26 cellular contexts compared by ENCODE assay signal in the genomic region with DNA sequence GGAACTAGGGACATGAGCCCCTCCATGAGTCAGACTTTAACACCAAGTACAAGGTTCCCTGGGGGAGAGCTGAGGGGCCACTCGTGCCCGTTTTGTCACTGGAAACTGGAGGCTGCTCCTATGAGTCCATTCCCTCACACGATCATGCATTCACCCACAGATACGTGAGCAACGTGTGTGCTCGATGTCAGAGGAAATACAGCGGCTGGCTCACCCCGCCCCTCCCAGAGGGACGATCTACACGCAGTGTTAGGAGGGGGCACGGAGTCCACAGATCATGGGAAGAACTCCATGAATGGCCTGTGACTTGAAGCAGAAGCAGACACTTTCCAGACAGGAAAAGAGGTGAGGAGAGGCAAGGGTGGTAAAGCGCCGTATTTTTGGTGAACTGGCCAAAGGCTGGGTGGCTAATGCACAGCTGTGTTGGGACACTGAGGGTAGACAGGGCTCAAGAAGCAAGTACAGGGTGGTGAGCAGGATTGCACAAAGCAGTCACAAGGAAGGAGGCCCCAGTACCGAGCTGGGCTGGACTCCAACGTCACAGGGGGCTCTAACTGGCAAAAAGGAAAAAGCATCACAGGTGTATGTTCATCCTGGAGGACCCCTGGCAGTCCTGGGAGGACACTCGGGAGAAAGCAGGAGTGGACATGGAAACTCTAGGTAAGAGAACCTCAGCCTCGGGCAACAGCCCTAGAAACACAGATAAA. TPM values are rescaled to one million over a fixed set of nuclear protein-coding genes. Genes with fewer than 3 reads are reported as not detected.
DNase-seq lines count a peak whose midpoint lies in the region; ATAC-seq, FAIRE-seq and TF ChIP-seq lines count a peak whose summit lies in the region.
"Had no signal": no experiment of that assay in that cellular context is flagged by ENCODE, and none has a peak within 500 bp of the region (broad histone marks: within the 10 kb centered on the region; RNA-seq: fewer than 3 reads in every experiment).

No MANE protein-coding gene starts in this region.

- H2AK5ac ChIP-seq in H1 (ENCODE audit: low read depth, low read length) (no peak overlapping the region), neuronal stem cell (ENCODE audit: low read depth, low read length) (peak overlapping the region; percentile 39)

- H4K20me1 ChIP-seq in mammary epithelial cell (ENCODE audit: insufficient read depth, low read length) (no peaks in the 10 kb centered on the region), H1 (replicated peaks in 1 of 2; ENCODE audit: control insufficient read depth in 1 of 2, insufficient read depth in 2 of 2, low read length in 2 of 2) (peaks cover 2 to 10% of the 10 kb centered on the region in 2 experiments), Karpas-422 (ENCODE audit: insufficient read depth, low read depth, low read length) (0 out of 2 replicates have a peak, but pooled peaks cover 11% of the 10 kb centered on the region)

- CTCF ChIA-PET in MCF 10A (lab: Yijun Ruan, JAX), result interaction anchor here (0.6 kb wide), 1 partner anchor 51 kb away, joined by 3 read pairs; no protein-coding TSS in a partner anchor
- CTCF ChIA-PET in mammary epithelial cell (lab: Charles Lee; ENCODE audit: low non-redundant PET), result no interaction called here
- CTCF ChIA-PET in H1 (lab: Charles Lee; ENCODE audit: partially characterized antibody), result interaction anchor here (0.6 kb wide), 1 partner anchor 173 kb away, joined by 3 read pairs; no protein-coding TSS in a partner anchor

- H3K9ac ChIP-seq in mammary epithelial cell (ENCODE audit: insufficient read depth, low read length) (no peak overlapping the region), H1 (replicated peaks in 1 of 4; ENCODE audit: extremely low read depth in 1 of 4, low read depth in 3 of 4, low read length in 3 of 4) (no peak overlapping the region), neuronal stem cell (ENCODE audit: low read depth, low read length, poor library complexity) (no peak overlapping the region), Karpas-422 (ENCODE audit: low read length) (no peak overlapping the region)

- H3K9me3 Mint-ChIP-seq in MCF 10A (ENCODE audit: unreplicated experiment), result no peaks in the 10 kb centered on the region
- H3K9me3 Mint-ChIP-seq: activated T-cell treated with anti-CD3 and anti-CD28 coated beads, Interleukin-2, amount 50 U/mL, for 24 hours; nephron progenitor cell; type B pancreatic cell had no signal

- H3K4ac ChIP-seq in H1 (replicated peaks; ENCODE audit: insufficient read length, low read depth, low read length) (no peak overlapping the region), neuronal stem cell (ENCODE audit: low read length) (no peak overlapping the region)

- H2BK12ac ChIP-seq in H1 (ENCODE audit: low read depth, low read length), result no peak overlapping the region
- H2BK12ac ChIP-seq in neuronal stem cell (ENCODE audit: low read length), result no peak overlapping the region

- no peak overlapping the region for H3K4me3 Mint-ChIP-seq in MCF 10A (ENCODE audit: unreplicated experiment)
- H3K4me3 Mint-ChIP-seq: activated CD8-positive, alpha-beta T cell treated with anti-CD3 and anti-CD28 coated beads, Interleukin-2, amount 10 ng/mL, durations not matched to agents 7 days and 5 days; activated T-cell treated with anti-CD3 and anti-CD28 coated beads, Interleukin-2, amount 50 U/mL, for 24 hours; T-helper 17 cell had no signal

- H3K9me2 ChIP-seq in Karpas-422 (replicated peaks; ENCODE audit: insufficient read depth, low read length), result no peaks in the 10 kb centered on the region

- H4K8ac ChIP-seq in H1 (ENCODE audit: extremely low read depth, insufficient read depth, low read length) (peak overlapping the region; percentile 36; the same call in 1 of the 2 replicates), neuronal stem cell (ENCODE audit: low read depth, low read length) (no peak overlapping the region)

- H2BK120ac ChIP-seq in H1 (replicated peaks; ENCODE audit: low read depth, low read length), result no peak overlapping the region
- no peak overlapping the region for H2BK120ac ChIP-seq in neuronal stem cell (ENCODE audit: low read depth, low read length)

- in situ Hi-C loops in mammary epithelial cell (cut with MboI; ENCODE audit: low sequenced_read_pairs in 2 of 2), result no loop called here

- H3K27ac ChIP-seq in mammary epithelial cell (ENCODE audit: insufficient read depth, low read depth, low read length) (no peak overlapping the region), H1 (ENCODE audit: low read depth, low read length) (no peak overlapping the region), neuronal stem cell (replicated peaks; ENCODE audit: low read length) (no peak overlapping the region), Karpas-422 (ENCODE audit: low read length) (no peak overlapping the region)
- H3K27ac ChIP-seq: gastroesophageal sphincter, psoas muscle had no signal

- peaks cover 13% of the 10 kb centered on the region for H3K4me1 ChIP-seq in mammary epithelial cell (ENCODE audit: insufficient read depth, low read length)
- H3K4me1 ChIP-seq in H1 (replicated peaks in 1 of 4; ENCODE audit: control insufficient read depth in 3 of 4, insufficient read depth in 4 of 4, low read length in 3 of 4), result peaks cover 12 to 28% (median 21%) of the 10 kb centered on the region in 4 experiments
- H3K4me1 ChIP-seq in neuronal stem cell (ENCODE audit: control insufficient read depth in 2 of 2, insufficient read depth in 1 of 2, low read depth in 1 of 2, low read length in 2 of 2), result peaks cover 3 to 20% of the 10 kb centered on the region in 2 donors
- H3K4me1 ChIP-seq in Karpas-422 (ENCODE audit: low read length), result peaks cover 21% of the 10 kb centered on the region
- H3K4me1 ChIP-seq: BE2C, psoas muscle had no signal

- H3K27me3 ChIP-seq in mammary epithelial cell (ENCODE audit: insufficient read depth, low read length) (no peaks in the 10 kb centered on the region), H1 (replicated peaks in 1 of 4; ENCODE audit: control insufficient read depth in 3 of 4, extremely low read depth in 1 of 4, insufficient read depth in 3 of 4, low read length in 3 of 4) (peaks cover 0 to 14% (median 12%) of the 10 kb centered on the region in 4 experiments; a peak in 5 of 7 replicates), neuronal stem cell (ENCODE audit: control insufficient read depth in 3 of 3, insufficient read depth in 3 of 3, low read depth in 1 of 3, low read length in 3 of 3) (peaks cover 0 to 3% (median 0%) of the 10 kb centered on the region in 3 experiments), Karpas-422 (ENCODE audit: low read length) (no peaks in the 10 kb centered on the region)

- POLR2A ChIA-PET in MCF 10A (lab: Yijun Ruan, JAX) (interaction anchor here (0.5 kb wide), 1 partner anchor 17 kb away, joined by 3 read pairs; no protein-coding TSS in a partner anchor), H1 (lab: Charles Lee; ENCODE audit: partially characterized antibody) (no interaction called here)

- H3K18ac ChIP-seq in H1 (ENCODE audit: extremely low read depth, low read length) (no peak overlapping the region), neuronal stem cell (ENCODE audit: low read length) (peak overlapping the region; percentile 39)

- peak overlapping the region; percentile 13 for H3K27ac Mint-ChIP-seq in MCF 10A (ENCODE audit: low read depth, unreplicated experiment)
- H3K27ac Mint-ChIP-seq: activated CD8-positive, alpha-beta T cell treated with anti-CD3 and anti-CD28 coated beads, Interleukin-2, amount 10 ng/mL, durations not matched to agents 7 days and 5 days; activated T-cell treated with anti-CD3 and anti-CD28 coated beads, Interleukin-2, amount 50 U/mL, for 24 hours; T-helper 17 cell had no signal

- H2BK15ac ChIP-seq in H1 (ENCODE audit: low read length) (no peak overlapping the region), neuronal stem cell (ENCODE audit: low read length) (no peak overlapping the region)

- H3K36me3 Mint-ChIP-seq in MCF 10A (ENCODE audit: insufficient read depth, unreplicated experiment), result peaks cover 18% of the 10 kb centered on the region

- H2BK20ac ChIP-seq in H1 (ENCODE audit: low read length), result no peak overlapping the region

- intact Hi-C loops in MCF 10A (cut with micrococcal nuclease) (no loop called here), mammary epithelial cell (cut with micrococcal nuclease) (no loop called here)

- no TSS peak for BruUV-seq in MCF 10A (replicated peaks; lab: Mats Ljungman, UMichigan)
- BruUV-seq in mammary epithelial cell (replicated peaks; lab: Mats Ljungman, UMichigan), result no TSS peak

- ATAC-seq in HG03135 (IDR thresholded peaks at IDR 0.05; ENCODE audit: unreplicated experiment) (no peak), HG02678 (IDR thresholded peaks at IDR 0.05; ENCODE audit: unreplicated experiment) (no peak)
- ATAC-seq: activated CD8-positive, alpha-beta T cell treated with anti-CD3 and anti-CD28 coated beads, Interleukin-2, amount 10 ng/mL, durations not matched to agents 7 days and 5 days; gastroesophageal sphincter; psoas muscle; T-helper 17 cell had no signal

- no peaks in the 10 kb centered on the region for H3K27me3 Mint-ChIP-seq in MCF 10A (ENCODE audit: insufficient read depth, unreplicated experiment)
- H3K27me3 Mint-ChIP-seq: T-helper 17 cell had no signal

- no peak for DNase-seq in MCF 10A (ENCODE audit: unreplicated experiment)
- DNase-seq in mammary epithelial cell, result no peak
- DNase-seq in H1 (ENCODE audit: low read depth in 1 of 2, low spot score in 2 of 2), result no peak
- DNase-seq in neuronal stem cell (ENCODE audit: low spot score), result no peak
- no peak for DNase-seq in Karpas-422
- no peak for DNase-seq in amygdala (lab: John Stamatoyannopoulos, UW)
- DNase-seq: 8988T; activated CD8-positive, alpha-beta T cell treated with anti-CD3 and anti-CD28 coated beads, Interleukin-2, amount 10 ng/mL, durations not matched to agents 7 days and 5 days; activated naive CD4-positive, alpha-beta T cell; activated T-cell treated with anti-CD3 and anti-CD28 coated beads, Interleukin-2, amount 50 U/mL, for 24 hours; BE2C; NCI-H1417; NCI-H2107; NCI-H524 treated with DMSO at 0.1 percent for 48 hours; nephron progenitor cell; psoas muscle; SHP77 treated with DMSO at 0.1 percent for 48 hours; stimulated activated CD4-positive, alpha-beta T cell treated with anti-CD3 and anti-CD28 coated beads, Interleukin-4, amount 100 ng/mL, for 1 hour; stomach; T-helper 17 cell had no signal

- H3K14ac ChIP-seq in H1 (ENCODE audit: insufficient read length), result no peak overlapping the region
- H3K14ac ChIP-seq in neuronal stem cell (ENCODE audit: low read length), result no peak overlapping the region

- H3K23ac ChIP-seq in H1 (ENCODE audit: insufficient read length) (no peak overlapping the region), neuronal stem cell (ENCODE audit: low read depth, low read length, poor library complexity) (no peak overlapping the region)

- H3K79me2 ChIP-seq in mammary epithelial cell (ENCODE audit: insufficient read depth, low read length), result peaks cover 9% of the 10 kb centered on the region
- peaks cover 0 to 2% of the 10 kb centered on the region in 2 experiments; a peak in 1 of 4 replicates for H3K79me2 ChIP-seq in H1 (ENCODE audit: control insufficient read depth in 1 of 2, insufficient read depth in 2 of 2, low read length in 2 of 2)
- peaks cover 97% of the 10 kb centered on the region for H3K79me2 ChIP-seq in Karpas-422 (ENCODE audit: low read length)

- no peak overlapping the region for H4K5ac ChIP-seq in H1 (ENCODE audit: insufficient read length, low read depth, low read length)

- no peak for FAIRE-seq in H1 (lab: Jason Lieb, UNC)
- FAIRE-seq: D721Med had no signal

- H3K4me2 ChIP-seq in mammary epithelial cell (ENCODE audit: insufficient read depth, low read depth, low read length) (no peak overlapping the region), H1 (ENCODE audit: insufficient read depth in 1 of 2, low read depth in 2 of 2, low read length in 2 of 2) (no peak overlapping the region), neuronal stem cell (ENCODE audit: insufficient read depth, low read length, poor library complexity, severe bottlenecking) (no peak overlapping the region), Karpas-422 (ENCODE audit: low read depth, low read length, poor library complexity, severe bottlenecking) (no peak overlapping the region)

- peaks cover 11% of the 10 kb centered on the region for H3K23me2 ChIP-seq in H1 (ENCODE audit: low read depth, low read length)

- TF ChIP-seq EP300 in H1 (IDR thresholded peaks at IDR 0.05; ENCODE audit: borderline replicate concordance in 1 of 2, low read depth in 2 of 2, low read length in 2 of 2), result no peak

- H3K56ac ChIP-seq in H1 (replicated peaks; ENCODE audit: insufficient read length, low read depth, low read length), result no peak overlapping the region

- H3K36me3 ChIP-seq in mammary epithelial cell (ENCODE audit: insufficient read depth, low read length) (no peaks in the 10 kb centered on the region), H1 (ENCODE audit: control insufficient read depth in 2 of 4, insufficient read depth in 4 of 4, low read length in 3 of 4) (no peaks in the 10 kb centered on the region), neuronal stem cell (replicated peaks in 1 of 2; ENCODE audit: control insufficient read depth in 2 of 2, insufficient read depth in 2 of 2, low read length in 2 of 2) (no peaks in the 10 kb centered on the region), Karpas-422 (ENCODE audit: insufficient read depth, low read length) (no peaks in the 10 kb centered on the region)
- H3K36me3 ChIP-seq: BE2C, gastroesophageal sphincter, stomach had no signal

- TF ChIP-seq CTCF in MCF 10A (IDR thresholded peaks at IDR 0.05; ENCODE audit: unreplicated experiment) (no peak), mammary epithelial cell (conservative IDR thresholded peaks at IDR 0.05 in 1 of 2, IDR thresholded peaks at IDR 0.05 in 1 of 2; ENCODE audit: extremely low read depth in 1 of 2, insufficient read depth in 1 of 2, low read depth in 1 of 2, low read length in 2 of 2) (no peak), H1 (IDR thresholded peaks at IDR 0.05; ENCODE audit: control extremely low read depth in 1 of 3, insufficient read depth in 1 of 3, low read depth in 1 of 3, low read length in 3 of 3) (no peak)

- no peak overlapping the region for H3K4me3 ChIP-seq in mammary epithelial cell (replicated peaks in 1 of 3; ENCODE audit: insufficient read depth in 1 of 3, low read depth in 2 of 3, low read length in 3 of 3)
- H3K4me3 ChIP-seq in H1 (ENCODE audit: extremely low read depth in 1 of 4, insufficient read depth in 2 of 4, low read depth in 3 of 4, low read length in 4 of 4), result no peak overlapping the region
- no peak overlapping the region for H3K4me3 ChIP-seq in neuronal stem cell (ENCODE audit: low read length in 2 of 2)
- no peak overlapping the region for H3K4me3 ChIP-seq in Karpas-422 (ENCODE audit: low read length)
- H3K4me3 ChIP-seq: gastroesophageal sphincter, psoas muscle, skin epidermis, stomach had no signal

- no peaks in the 10 kb centered on the region for H3K9me3 ChIP-seq in mammary epithelial cell (replicated peaks; ENCODE audit: insufficient read depth, low read length)
- H3K9me3 ChIP-seq in H1 (ENCODE audit: insufficient read depth in 2 of 2, low read depth in 1 of 2, low read length in 1 of 2), result no peaks in the 10 kb centered on the region
- no peaks in the 10 kb centered on the region for H3K9me3 ChIP-seq in neuronal stem cell (replicated peaks in 1 of 2; ENCODE audit: control insufficient read depth in 2 of 2, insufficient read depth in 1 of 2, low read depth in 1 of 2, low read length in 2 of 2)
- no peaks in the 10 kb centered on the region for H3K9me3 ChIP-seq in Karpas-422 (ENCODE audit: low read length)
- H3K9me3 ChIP-seq: BE2C, gastroesophageal sphincter, psoas muscle, stomach had no signal

- H2AFZ ChIP-seq in mammary epithelial cell (ENCODE audit: low read depth, low read length) (no peak overlapping the region), H1 (ENCODE audit: low read length) (no peak overlapping the region), neuronal stem cell (ENCODE audit: low read length) (no peak overlapping the region), Karpas-422 (ENCODE audit: low read length) (no peak overlapping the region)

- 97% methylated on average over 16 of the region's 17 CpGs for WGBS in mammary epithelial cell (ENCODE audit: low coverage, missing lambda C conversion rate)
- 92% methylated on average over 17 of the region's 17 CpGs; no CpG with 5 or more reads in 1 of the 2 experiments for WGBS in H1 (ENCODE audit: extremely low coverage in 1 of 2, insufficient coverage in 1 of 2, insufficient read length in 1 of 2, insufficient replicate concordance in 2 of 2, low coverage in 1 of 2, low lambda C conversion rate in 2 of 2, missing lambda C conversion rate in 1 of 2), 2 experiments
- no CpG with 5 or more reads among the region's 17 CpGs for WGBS in neuronal stem cell (ENCODE audit: extremely low coverage in 2 of 2, insufficient read length in 2 of 2, insufficient replicate concordance in 1 of 2), 2 donors

- no peak overlapping the region for H4K91ac ChIP-seq in H1 (replicated peaks; ENCODE audit: insufficient read length, low read length)
- peak overlapping the region; percentile 38 for H4K91ac ChIP-seq in neuronal stem cell (ENCODE audit: low read depth, low read length, poor library complexity)

- TF ChIP-seq POLR2A in H1 (IDR thresholded peaks at IDR 0.05; ENCODE audit: control extremely low read depth in 1 of 2, low read depth in 2 of 2, low read length in 2 of 2), result no peak

- no peak overlapping the region for H2BK5ac ChIP-seq in H1 (ENCODE audit: low read depth, low read length)
- no peak overlapping the region for H2BK5ac ChIP-seq in neuronal stem cell (ENCODE audit: low read length)

- H3K4me1 Mint-ChIP-seq in MCF 10A (ENCODE audit: insufficient read depth, unreplicated experiment), result peaks cover 19% of the 10 kb centered on the region
- H3K4me1 Mint-ChIP-seq: T-helper 17 cell had no signal

- dilution Hi-C loops in mammary epithelial cell (cut with HindIII; ENCODE audit: low sequenced_read_pairs), result no loop called here

- H3K79me1 ChIP-seq in H1 (ENCODE audit: low read depth, low read length), result peaks cover 14% of the 10 kb centered on the region
- H3K79me1 ChIP-seq in neuronal stem cell (ENCODE audit: low read depth, low read length), result no peaks in the 10 kb centered on the region

- TF ChIP-seq RAD21 in H1 (IDR thresholded peaks at IDR 0.05 in 1 of 2, conservative IDR thresholded peaks at IDR 0.05 in 1 of 2; ENCODE audit: low read depth in 2 of 2, low read length in 2 of 2), result no peak

RNA-seq across cellular contexts. Expression of gene TNS3, which starts 41.4 kb away (rescaled TPM):
- total RNA-seq in MCF 10A (2022) (30.1 and 33.3 TPM in 2 replicates), mammary epithelial cell (10 to 100 TPM; 15.0 to 43.5 TPM)
- polyA plus RNA-seq in mammary epithelial cell (12.9 TPM), H1 (2011; rRNA removed) (11.9 and 14.7 TPM in 2 replicates)
- 27.8 TPM for polyA minus RNA-seq in mammary epithelial cell
- 24.2 TPM in 2 replicates for total RNA-seq in H1 (2021; fragmentation: NEBNext Ultra II Directional; extraction: Animal tissue kit (Norgen Biotek cat#: 25700))
- polyA plus RNA-seq in H1 (2011; cell fraction: cytosol; rRNA removed), result 11.5 TPM
- 24.3 TPM for polyA plus RNA-seq in H1 (2011; cell fraction: nucleus; rRNA removed)
- 12.6 to 15.2 TPM (median 13.6 TPM) in 4 replicates for polyA plus RNA-seq in H1 (2012, experiment 1 of 2)
- polyA plus RNA-seq in H1 (2012, experiment 2 of 2), result 7.5 TPM
- 6.6 TPM for polyA plus RNA-seq in H1 (2013, experiment 1 of 2)
- polyA plus RNA-seq in H1 (2013, experiment 2 of 2), result 6.0 TPM
- polyA minus RNA-seq in H1 (2011; rRNA and poly(A)+ RNA removed), result 54.4 and 72.3 TPM in 2 replicates
- 17.2 TPM for polyA minus RNA-seq in H1 (2011; cell fraction: cytosol; rRNA and poly(A)+ RNA removed)
- polyA minus RNA-seq in H1 (2011; cell fraction: nucleus; rRNA and poly(A)+ RNA removed), result 43.9 TPM
- 19.8 TPM for polyA plus RNA-seq in neuronal stem cell (2013, experiment 1 of 2)
- 19.8 TPM for polyA plus RNA-seq in neuronal stem cell (2013, experiment 2 of 2)
- total RNA-seq in Karpas-422 (2014; rRNA removed; shearing (Covaris generic); ENCODE audit: low replicate concordance), result 56.6 and 60.5 TPM in 2 replicates
- total RNA-seq: activated CD8-positive, alpha-beta T cell treated with anti-CD3 and anti-CD28 coated beads, Interleukin-2, amount 10 ng/mL, durations not matched to agents 7 days and 5 days had no signal
